8 cellular contexts compared by ENCODE assay signal in genomic region chr14:35337557-35338255, GRCh38. TPM values are rescaled to one million over a fixed set of nuclear protein-coding genes. Genes with fewer than 3 reads are reported as not detected.
DNase-seq lines count a peak whose midpoint lies in the region; ATAC-seq, FAIRE-seq and TF ChIP-seq lines count a peak whose summit lies in the region.

No MANE protein-coding gene starts in this region.

- no peaks in the 10 kb centered on the region for H4K20me1 ChIP-seq in H1 (replicated peaks in 1 of 2; ENCODE audit: control insufficient read depth in 1 of 2, insufficient read depth in 2 of 2, low read length in 2 of 2)

- H4K8ac ChIP-seq in H1 (ENCODE audit: extremely low read depth, insufficient read depth, low read length): no peak overlapping the region

- no peaks in the 10 kb centered on the region for H3K79me1 ChIP-seq in H1 (ENCODE audit: low read depth, low read length)

- POLR2A ChIA-PET in H1 (lab: Charles Lee; ENCODE audit: partially characterized antibody): interaction anchor here (0.7 to 2.0 kb wide), 4 partner anchors 15 to 67 kb away, joined by 3 to 6 read pairs (median 4); partner anchors contain the start of genes NFKBIA and PSMA6

- no peak overlapping the region for H4K5ac ChIP-seq in H1 (ENCODE audit: insufficient read length, low read depth, low read length)

- no peak for ATAC-seq in GM19035 (IDR thresholded peaks at IDR 0.05; ENCODE audit: unreplicated experiment)

- peak overlapping the region; percentile 25 for H4K91ac ChIP-seq in H1 (replicated peaks; ENCODE audit: insufficient read length, low read length)

- no peak for TF ChIP-seq POLR2A in Peyer's patch (IDR thresholded peaks at IDR 0.05)
- TF ChIP-seq POLR2A in H1 (IDR thresholded peaks at IDR 0.05; ENCODE audit: control extremely low read depth in 1 of 2, low read depth in 2 of 2, low read length in 2 of 2): no peak

- no peak for FAIRE-seq in H1 (lab: Jason Lieb, UNC)

- TF ChIP-seq CTCF in Peyer's patch (IDR thresholded peaks at IDR 0.05): no peak
- TF ChIP-seq CTCF in H1 (IDR thresholded peaks at IDR 0.05; ENCODE audit: control extremely low read depth in 1 of 3, insufficient read depth in 1 of 3, low read depth in 1 of 3, low read length in 3 of 3): peak in 2 of 3 experiments; percentile 10 to 15; a peak in 2 of 4 replicates

- H3K23ac ChIP-seq in H1 (ENCODE audit: insufficient read length): no peak overlapping the region

- WGBS in H1 (ENCODE audit: extremely low coverage in 1 of 2, insufficient coverage in 1 of 2, insufficient read length in 1 of 2, insufficient replicate concordance in 2 of 2, low coverage in 1 of 2, low lambda C conversion rate in 2 of 2, missing lambda C conversion rate in 1 of 2), 2 experiments: 87% methylated on average over 5 of the region's 6 CpGs; no CpG with 5 or more reads in 1 of the 2 experiments

- DNase-seq in Peyer's patch (peak in 1 of 3 donors; percentile 46), H1 (ENCODE audit: low read depth in 1 of 2, low spot score in 2 of 2) (peak in 1 of 2 experiments; percentile 49), nucleus accumbens (lab: John Stamatoyannopoulos, UW) (no peak), NCI-H510A (lab: John Stamatoyannopoulos, UW) (no peak)
- no peak for DNase-seq in effector CD4-positive, alpha-beta T cell

- 0 out of 4 replicates have a peak, but pooled peaks of 1 of the 2 experiments have one; percentile 11 for TF ChIP-seq RAD21 in H1 (IDR thresholded peaks at IDR 0.05 in 1 of 2, conservative IDR thresholded peaks at IDR 0.05 in 1 of 2; ENCODE audit: low read depth in 2 of 2, low read length in 2 of 2)

- peak overlapping the region; percentile 7; the same call in 1 of the 2 replicates for H2BK5ac ChIP-seq in H1 (ENCODE audit: low read depth, low read length)

- 0 out of 2 replicates have a peak overlapping the region, but pooled peaks have one; percentile 4 for H2BK15ac ChIP-seq in H1 (ENCODE audit: low read length)

- H3K4me1 ChIP-seq in Peyer's patch (peaks cover 0 to 87% (median 33%) of the 10 kb centered on the region in 4 donors), H1 (replicated peaks in 1 of 4; ENCODE audit: control insufficient read depth in 3 of 4, insufficient read depth in 4 of 4, low read length in 3 of 4) (peaks cover 6 to 35% (median 23%) of the 10 kb centered on the region in 4 experiments), mucosa of rectum (ENCODE audit: control insufficient read depth in 2 of 2, insufficient read depth in 2 of 2, low read length in 2 of 2) (peaks cover 84 to 86% of the 10 kb centered on the region in 2 donors)

- H3K23me2 ChIP-seq in H1 (ENCODE audit: low read depth, low read length): no peaks in the 10 kb centered on the region

- CTCF ChIA-PET in H1 (lab: Charles Lee; ENCODE audit: partially characterized antibody): interaction anchor here (0.9 to 1.5 kb wide), 5 partner anchors 9 to 70 kb away, joined by 3 to 8 read pairs (median 3); no protein-coding TSS in a partner anchor

- H3K4ac ChIP-seq in H1 (replicated peaks; ENCODE audit: insufficient read length, low read depth, low read length): no peak overlapping the region

- peak overlapping the region; percentile 55; the same call in 1 of the 2 replicates for H2BK12ac ChIP-seq in H1 (ENCODE audit: low read depth, low read length)

- H3K14ac ChIP-seq in H1 (ENCODE audit: insufficient read length): no peak overlapping the region

- H3K9me3 ChIP-seq in Peyer's patch (no peaks in the 10 kb centered on the region), H1 (ENCODE audit: insufficient read depth in 2 of 2, low read depth in 1 of 2, low read length in 1 of 2) (no peaks in the 10 kb centered on the region), mucosa of rectum (ENCODE audit: control insufficient read depth in 2 of 2, low read length in 2 of 2) (no peaks in the 10 kb centered on the region)

- H3K79me2 ChIP-seq in H1 (ENCODE audit: control insufficient read depth in 1 of 2, insufficient read depth in 2 of 2, low read length in 2 of 2): no peaks in the 10 kb centered on the region

- no peak for TF ChIP-seq EP300 in H1 (IDR thresholded peaks at IDR 0.05; ENCODE audit: borderline replicate concordance in 1 of 2, low read depth in 2 of 2, low read length in 2 of 2)

- no peaks in the 10 kb centered on the region for H3K27me3 ChIP-seq in Peyer's patch
- H3K27me3 ChIP-seq in H1 (replicated peaks in 1 of 4; ENCODE audit: control insufficient read depth in 3 of 4, extremely low read depth in 1 of 4, insufficient read depth in 3 of 4, low read length in 3 of 4): no peaks in the 10 kb centered on the region
- H3K27me3 ChIP-seq in mucosa of rectum (ENCODE audit: control insufficient read depth in 2 of 2, insufficient read depth in 2 of 2, low read length in 2 of 2): no peaks in the 10 kb centered on the region

- peak overlapping the region; percentile 48; the same call in 1 of the 2 replicates for H3K18ac ChIP-seq in H1 (ENCODE audit: extremely low read depth, low read length)

- H3K27ac ChIP-seq in Peyer's patch: peak overlapping the region; percentile 68 to 96 (median 90)
- H3K27ac ChIP-seq in H1 (ENCODE audit: low read depth, low read length): no peak overlapping the region
- H3K27ac ChIP-seq in mucosa of rectum (ENCODE audit: low read depth in 2 of 2, low read length in 2 of 2): peak overlapping the region; percentile 90 to 95
- peak overlapping the region; percentile 14 for H3K27ac ChIP-seq in temporal lobe (ENCODE audit: low read depth, low read length)

- H2BK20ac ChIP-seq in H1 (ENCODE audit: low read length): peak overlapping the region; percentile 53; the same call in 1 of the 2 replicates

- no peak overlapping the region for H2BK120ac ChIP-seq in H1 (replicated peaks; ENCODE audit: low read depth, low read length)

- 0 out of 2 replicates have a peak overlapping the region, but pooled peaks have one; percentile 78 for H2AFZ ChIP-seq in H1 (ENCODE audit: low read length)

- H2AK5ac ChIP-seq in H1 (ENCODE audit: low read depth, low read length): peak overlapping the region; percentile 11; the same call in 1 of the 2 replicates

- H3K56ac ChIP-seq in H1 (replicated peaks; ENCODE audit: insufficient read length, low read depth, low read length): no peak overlapping the region

- no peak overlapping the region for H3K4me2 ChIP-seq in H1 (ENCODE audit: insufficient read depth in 1 of 2, low read depth in 2 of 2, low read length in 2 of 2)

- H3K4me3 ChIP-seq in Peyer's patch (no peak overlapping the region), H1 (ENCODE audit: extremely low read depth in 1 of 4, insufficient read depth in 2 of 4, low read depth in 3 of 4, low read length in 4 of 4) (no peak overlapping the region), mucosa of rectum (ENCODE audit: low read length in 2 of 2) (peak overlapping the region in 1 of 2 donors; percentile 26)

- no peak overlapping the region for H3K9ac ChIP-seq in H1 (replicated peaks in 1 of 4; ENCODE audit: extremely low read depth in 1 of 4, low read depth in 3 of 4, low read length in 3 of 4)
- peak overlapping the region; percentile 54 to 79 for H3K9ac ChIP-seq in mucosa of rectum (ENCODE audit: low read depth in 1 of 2, low read length in 2 of 2)

- no peaks in the 10 kb centered on the region for H3K36me3 ChIP-seq in Peyer's patch
- no peaks in the 10 kb centered on the region for H3K36me3 ChIP-seq in H1 (ENCODE audit: control insufficient read depth in 2 of 4, insufficient read depth in 4 of 4, low read length in 3 of 4)
- H3K36me3 ChIP-seq in mucosa of rectum (ENCODE audit: control insufficient read depth in 2 of 2, insufficient read depth in 2 of 2, low read length in 2 of 2): no peaks in the 10 kb centered on the region

TF ChIP-seq in H1, 55 proteins besides CTCF, POLR2A, EP300 and RAD21:
- TF ChIP-seq TEAD4 (IDR thresholded peaks at IDR 0.05; ENCODE audit: low read depth, low read length) (peak; percentile 79; the same call in 1 of the 2 replicates), POLR2AphosphoS5 (IDR thresholded peaks at IDR 0.05; ENCODE audit: low read depth, low read length) (no peak), USF2 (IDR thresholded peaks at IDR 0.05; ENCODE audit: low read length) (peak; percentile 44; the same call in 1 of the 2 replicates)

RNA-seq across cellular contexts. Expression of gene PSMA6, which starts 45.5 kb away (rescaled TPM):
- total RNA-seq in Peyer's patch (100 to 1,000 TPM in 3 of 4 donors, 10 to 100 TPM in 1; 73.6 to 136 (median 116) TPM), temporal lobe (136 TPM)
- total RNA-seq in H1 (2021; fragmentation: NEBNext Ultra II Directional; extraction: Animal tissue kit (Norgen Biotek cat#: 25700)): 213 and 238 TPM in 2 replicates
- 92.9 and 180 TPM in 2 replicates for polyA plus RNA-seq in H1 (2011; rRNA removed)
- 183 TPM for polyA plus RNA-seq in H1 (2011; cell fraction: cytosol; rRNA removed)
- 59.5 TPM for polyA plus RNA-seq in H1 (2011; cell fraction: nucleus; rRNA removed)
- polyA plus RNA-seq in H1 (2012, experiment 1 of 2): 210 to 233 TPM (median 218 TPM) in 4 replicates
- 151 TPM for polyA plus RNA-seq in H1 (2012, experiment 2 of 2)
- 292 TPM for polyA plus RNA-seq in H1 (2013, experiment 1 of 2)
- polyA plus RNA-seq in H1 (2013, experiment 2 of 2): 312 TPM
- 79.4 and 149 TPM in 2 replicates for polyA minus RNA-seq in H1 (2011; rRNA and poly(A)+ RNA removed)
- polyA minus RNA-seq in H1 (2011; cell fraction: cytosol; rRNA and poly(A)+ RNA removed): 56.1 TPM
- polyA minus RNA-seq in H1 (2011; cell fraction: nucleus; rRNA and poly(A)+ RNA removed): 61.1 TPM

Comparison
In these comparisons a context has a peak if more than half of its experiments do, and no peak if none do; other contexts are left out.
1. CTCF ChIP-seq: peak in H1 (2 of 3); none in Peyer's patch (0 of 6).
2. H3K9ac ChIP-seq: peak in mucosa of rectum (2 of 2); none in H1 (0 of 4).